8 cellular contexts compared by ENCODE assay signal in the genomic region with DNA sequence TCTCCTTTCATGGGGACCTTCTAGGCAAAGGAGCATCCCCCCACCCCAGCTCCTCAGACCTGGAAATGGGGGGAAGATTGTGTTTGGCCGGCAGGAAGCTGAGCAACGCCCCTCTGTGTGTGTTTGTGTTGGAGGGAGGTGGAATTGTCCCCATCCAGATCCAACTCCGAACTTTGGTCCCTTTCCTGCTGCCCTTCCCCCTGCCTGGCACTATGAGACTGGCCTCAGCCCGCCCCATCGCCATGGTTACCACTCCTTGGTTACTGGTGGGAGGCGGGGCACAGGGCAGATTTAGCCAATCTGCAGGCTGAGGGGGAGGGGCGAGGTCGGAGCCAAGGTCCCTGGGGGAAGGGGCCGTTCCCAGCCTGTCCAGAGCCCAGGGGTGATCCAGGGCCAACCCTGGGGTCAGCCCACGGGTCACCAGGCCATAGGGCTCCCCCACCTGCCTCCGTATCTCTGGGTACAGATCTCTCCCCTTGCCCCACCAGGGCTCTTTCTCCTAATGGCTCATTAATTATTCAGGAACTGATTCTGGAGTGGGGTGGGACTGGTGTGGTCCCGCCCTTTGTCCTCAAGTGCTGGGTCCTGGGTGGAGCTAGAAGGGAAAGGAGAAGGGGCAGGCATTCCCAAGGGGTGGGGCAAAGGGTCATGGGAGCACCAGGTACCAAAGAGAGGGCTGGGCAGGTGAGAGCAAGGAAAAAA. TPM values are rescaled to one million over a fixed set of nuclear protein-coding genes. Genes with fewer than 3 reads are reported as not detected.
DNase-seq lines count a peak whose midpoint lies in the region; ATAC-seq, FAIRE-seq and TF ChIP-seq lines count a peak whose summit lies in the region.

No MANE protein-coding gene starts in this region.

- TF ChIP-seq POLR2A in A549 (IDR thresholded peaks at IDR 0.05; ENCODE audit: low read length) (no peak), right lobe of liver (IDR thresholded peaks at IDR 0.05) (peak; percentile 52)

- H3K9ac ChIP-seq in HUES64 (ENCODE audit: low read depth, low read length) = peak overlapping the region; percentile 47; the same call in 1 of the 2 replicates

- no peaks in the 10 kb centered on the region for H3K9me3 Mint-ChIP-seq in stimulated activated effector memory CD8-positive, alpha-beta T cell treated with anti-CD3 and anti-CD28 coated beads, Interleukin-12 subunit alpha, Interleukin-12 subunit beta, amount 100 ng/mL, for 72 hours

- intact Hi-C loops in right lobe of liver (cut with DNase I) = no loop called here

- peak overlapping the region; percentile 63 for H3K4me2 ChIP-seq in A549

- H3K36me3 Mint-ChIP-seq in stimulated activated effector memory CD8-positive, alpha-beta T cell treated with anti-CD3 and anti-CD28 coated beads, Interleukin-12 subunit alpha, Interleukin-12 subunit beta, amount 100 ng/mL, for 72 hours = no peaks in the 10 kb centered on the region

- H3K36me3 ChIP-seq in HUES64 (ENCODE audit: insufficient read depth, low read length) (peaks cover 26% of the 10 kb centered on the region), right lobe of liver (no peaks in the 10 kb centered on the region)

- H3K4me3 ChIP-seq in A549 = no peak overlapping the region
- H3K4me3 ChIP-seq in HUES64 (ENCODE audit: low read length) = peak overlapping the region; percentile 39
- no peak overlapping the region for H3K4me3 ChIP-seq in right lobe of liver

- H3K27me3 ChIP-seq in HUES64 (ENCODE audit: insufficient read depth, low read length) (no peaks in the 10 kb centered on the region), right lobe of liver (no peaks in the 10 kb centered on the region)

- H3K4me1 Mint-ChIP-seq in stimulated activated effector memory CD8-positive, alpha-beta T cell treated with anti-CD3 and anti-CD28 coated beads, Interleukin-12 subunit alpha, Interleukin-12 subunit beta, amount 100 ng/mL, for 72 hours = no peaks in the 10 kb centered on the region

- no peak overlapping the region for H3K4me3 Mint-ChIP-seq in stimulated activated effector memory CD8-positive, alpha-beta T cell treated with anti-CD3 and anti-CD28 coated beads, Interleukin-12 subunit alpha, Interleukin-12 subunit beta, amount 100 ng/mL, for 72 hours

- H3K27ac Mint-ChIP-seq in stimulated activated effector memory CD8-positive, alpha-beta T cell treated with anti-CD3 and anti-CD28 coated beads, Interleukin-12 subunit alpha, Interleukin-12 subunit beta, amount 100 ng/mL, for 72 hours = no peak overlapping the region

- TF ChIP-seq RAD21 in A549 (conservative IDR thresholded peaks at IDR 0.05 in 1 of 2, IDR thresholded peaks at IDR 0.05 in 1 of 2) = no peak

- no peak for FAIRE-seq in A549 (lab: Jason Lieb, UNC)

- TF ChIP-seq EP300 in A549 (IDR thresholded peaks at IDR 0.05) = no peak

- no peaks in the 10 kb centered on the region for H3K9me3 ChIP-seq in A549
- H3K9me3 ChIP-seq in HUES64 (ENCODE audit: insufficient read depth, low read depth, low read length) = no peaks in the 10 kb centered on the region
- no peaks in the 10 kb centered on the region for H3K9me3 ChIP-seq in right lobe of liver

- H3K4me1 ChIP-seq in A549 (peaks cover 61% of the 10 kb centered on the region), HUES64 (ENCODE audit: insufficient read depth, low read length) (peaks cover 43% of the 10 kb centered on the region), right lobe of liver (peaks cover 2 to 94% (median 49%) of the 10 kb centered on the region in 4 donors)

- CTCF ChIA-PET in A549 (lab: Yijun Ruan, JAX) = interaction anchor here (2.2 kb wide), 1 partner anchor 12 kb away, joined by 4 read pairs; no protein-coding TSS in a partner anchor

- WGBS in A549 (ENCODE audit: missing lambda C conversion rate) = 30% methylated on average over 3 of the region's 12 CpGs
- WGBS in HUES64 = 15% methylated on average over 9 of the region's 12 CpGs
- 19% methylated on average over 6 of the region's 12 CpGs for WGBS in right lobe of liver (ENCODE audit: insufficient coverage, low coverage, low lambda C conversion rate, missing lambda C conversion rate)

- H3K27ac ChIP-seq in A549 = peak overlapping the region; percentile 69 to 88
- peak overlapping the region; percentile 28 for H3K27ac ChIP-seq in HUES64 (ENCODE audit: low read depth, low read length)
- H3K27ac ChIP-seq in right lobe of liver = peak overlapping the region; percentile 71 to 80 (median 74)

- TF ChIP-seq CTCF in A549 (IDR thresholded peaks at IDR 0.05) (no peak), right lobe of liver (IDR thresholded peaks at IDR 0.05) (no peak)

- ATAC-seq in A549 (peak; percentile 68 to 81), right lobe of liver (peak; percentile 58 to 76 (median 67)), HG03354 (IDR thresholded peaks at IDR 0.05; ENCODE audit: poor library complexity, severe bottlenecking, unreplicated experiment) (no peak), GM18511 (IDR thresholded peaks at IDR 0.05; ENCODE audit: unreplicated experiment) (no peak), HG03025 (IDR thresholded peaks at IDR 0.05; ENCODE audit: low FRiP score, unreplicated experiment) (no peak)
- ATAC-seq in stimulated activated effector memory CD8-positive, alpha-beta T cell treated with anti-CD3 and anti-CD28 coated beads, Interleukin-12 subunit alpha, Interleukin-12 subunit beta, amount 100 ng/mL, for 72 hours = no peak

- peak; percentile 59 to 80 for DNase-seq in A549 (ENCODE audit: low read depth in 1 of 2, low spot score in 1 of 2)
- DNase-seq in astrocyte of the hippocampus (ENCODE audit: low read depth, low spot score) = peak; percentile 79
- peak; percentile 96 to 99 (median 98) for DNase-seq in right lobe of liver
- no peak for DNase-seq in stimulated activated effector memory CD8-positive, alpha-beta T cell treated with anti-CD3 and anti-CD28 coated beads, Interleukin-12 subunit alpha, Interleukin-12 subunit beta, amount 100 ng/mL, for 72 hours (ENCODE audit: low spot score in 2 of 2)

- POLR2A ChIA-PET in A549 (lab: Yijun Ruan, JAX) = no interaction called here

TF ChIP-seq in A549, 52 proteins besides CTCF, POLR2A, EP300 and RAD21:
- TF ChIP-seq MAX (IDR thresholded peaks at IDR 0.05) (no peak), FOSL2 (IDR thresholded peaks at IDR 0.05) (no peak), FOSL2 (CRISPR knock-in tag; IDR thresholded peaks at IDR 0.05) (no peak), PHF8 (IDR thresholded peaks at IDR 0.05; ENCODE audit: borderline replicate concordance, low read depth) (no peak), NR3C1 (IDR thresholded peaks at IDR 0.05) (no peak), ZNF302 (CRISPR knock-in tag; IDR thresholded peaks at IDR 0.05) (no peak), KDM5A (IDR thresholded peaks at IDR 0.05) (no peak), ZSCAN20 (CRISPR knock-in tag; IDR thresholded peaks at IDR 0.05) (no peak), CBX8 (IDR thresholded peaks at IDR 0.05) (no peak), NFE2L2 (conservative IDR thresholded peaks at IDR 0.05; ENCODE audit: low read length) (no peak), HOXB13 (CRISPR knock-in tag; IDR thresholded peaks at IDR 0.05; ENCODE audit: low read depth) (no peak), FOXS1 (CRISPR knock-in tag; IDR thresholded peaks at IDR 0.05) (no peak), RCOR1 (IDR thresholded peaks at IDR 0.05; ENCODE audit: low read depth, low read length) (no peak), TFCP2L1 (CRISPR knock-in tag; IDR thresholded peaks at IDR 0.05) (no peak), JUN (IDR thresholded peaks at IDR 0.05) (no peak), HOXA7 (CRISPR knock-in tag; IDR thresholded peaks at IDR 0.05) (no peak), FOSB (CRISPR knock-in tag; IDR thresholded peaks at IDR 0.05) (no peak)
- TF ChIP-seq, protein P1, sequence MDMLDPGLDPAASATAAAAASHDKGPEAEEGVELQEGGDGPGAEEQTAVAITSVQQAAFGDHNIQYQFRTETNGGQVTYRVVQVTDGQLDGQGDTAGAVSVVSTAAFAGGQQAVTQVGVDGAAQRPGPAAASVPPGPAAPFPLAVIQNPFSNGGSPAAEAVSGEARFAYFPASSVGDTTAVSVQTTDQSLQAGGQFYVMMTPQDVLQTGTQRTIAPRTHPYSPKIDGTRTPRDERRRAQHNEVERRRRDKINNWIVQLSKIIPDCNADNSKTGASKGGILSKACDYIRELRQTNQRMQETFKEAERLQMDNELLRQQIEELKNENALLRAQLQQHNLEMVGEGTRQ (IDR thresholded peaks at IDR 0.05) = no peak
- TF ChIP-seq, protein P2, sequence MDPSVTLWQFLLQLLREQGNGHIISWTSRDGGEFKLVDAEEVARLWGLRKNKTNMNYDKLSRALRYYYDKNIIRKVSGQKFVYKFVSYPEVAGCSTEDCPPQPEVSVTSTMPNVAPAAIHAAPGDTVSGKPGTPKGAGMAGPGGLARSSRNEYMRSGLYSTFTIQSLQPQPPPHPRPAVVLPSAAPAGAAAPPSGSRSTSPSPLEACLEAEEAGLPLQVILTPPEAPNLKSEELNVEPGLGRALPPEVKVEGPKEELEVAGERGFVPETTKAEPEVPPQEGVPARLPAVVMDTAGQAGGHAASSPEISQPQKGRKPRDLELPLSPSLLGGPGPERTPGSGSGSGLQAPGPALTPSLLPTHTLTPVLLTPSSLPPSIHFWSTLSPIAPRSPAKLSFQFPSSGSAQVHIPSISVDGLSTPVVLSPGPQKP (IDR thresholded peaks at IDR 0.05; ENCODE audit: low read depth, low read length) = no peak

RNA-seq across cellular contexts. Expression of gene PTPRF, which starts 15.2 kb away (rescaled TPM):
- 96.5 and 111 TPM in 2 replicates for polyA plus RNA-seq in A549 (2011; rRNA removed)
- 84.0 and 107 TPM in 2 replicates for polyA plus RNA-seq in A549 (2012; cell fraction: cytosol; rRNA removed)
- 211 and 261 TPM in 2 replicates for polyA plus RNA-seq in A549 (2012; cell fraction: nucleus; rRNA removed)
- 68.3 to 75.4 TPM (median 68.5 TPM) in 3 replicates for polyA plus RNA-seq in A549 (2017; fragmentation: RNase III; extraction: RNeasy Plus Mini Kit Qiagen cat#74134 plus additional on column Dnase treatment)
- 308 and 310 TPM in 2 replicates for polyA minus RNA-seq in A549 (2011; rRNA and poly(A)+ RNA removed)
- polyA plus RNA-seq in HUES64 (2013, experiment 1 of 2) = 71.1 TPM
- 87.6 TPM for polyA plus RNA-seq in HUES64 (2013, experiment 2 of 2)
- total RNA-seq in right lobe of liver = 100 to 1,000 TPM in 4 of 6 experiments, 10 to 100 TPM in 2; 97.1 to 252 (median 160) TPM

Comparison
In these comparisons a context has a peak if more than half of its experiments do, and no peak if none do; other contexts are left out.
1. ATAC-seq: peak in A549 (2 of 2) and right lobe of liver (4 of 4); none in HG03354 (single experiment), GM18511 (single experiment), stimulated activated effector memory CD8-positive, alpha-beta T cell treated with anti-CD3 and anti-CD28 coated beads, Interleukin-12 subunit alpha, Interleukin-12 subunit beta, amount 100 ng/mL, for 72 hours (single experiment) and HG03025 (single experiment).
2. DNase-seq: peak in A549 (2 of 2), astrocyte of the hippocampus (single experiment) and right lobe of liver (3 of 3); none in stimulated activated effector memory CD8-positive, alpha-beta T cell treated with anti-CD3 and anti-CD28 coated beads, Interleukin-12 subunit alpha, Interleukin-12 subunit beta, amount 100 ng/mL, for 72 hours (0 of 2).
3. H3K27ac ChIP-seq: peak in every context shown above with its lines; median percentile 78 in A549; 74 in right lobe of liver; 28 in HUES64.